Comparison of ENCODE assay signal across 8 cellular contexts in the genomic region with DNA sequence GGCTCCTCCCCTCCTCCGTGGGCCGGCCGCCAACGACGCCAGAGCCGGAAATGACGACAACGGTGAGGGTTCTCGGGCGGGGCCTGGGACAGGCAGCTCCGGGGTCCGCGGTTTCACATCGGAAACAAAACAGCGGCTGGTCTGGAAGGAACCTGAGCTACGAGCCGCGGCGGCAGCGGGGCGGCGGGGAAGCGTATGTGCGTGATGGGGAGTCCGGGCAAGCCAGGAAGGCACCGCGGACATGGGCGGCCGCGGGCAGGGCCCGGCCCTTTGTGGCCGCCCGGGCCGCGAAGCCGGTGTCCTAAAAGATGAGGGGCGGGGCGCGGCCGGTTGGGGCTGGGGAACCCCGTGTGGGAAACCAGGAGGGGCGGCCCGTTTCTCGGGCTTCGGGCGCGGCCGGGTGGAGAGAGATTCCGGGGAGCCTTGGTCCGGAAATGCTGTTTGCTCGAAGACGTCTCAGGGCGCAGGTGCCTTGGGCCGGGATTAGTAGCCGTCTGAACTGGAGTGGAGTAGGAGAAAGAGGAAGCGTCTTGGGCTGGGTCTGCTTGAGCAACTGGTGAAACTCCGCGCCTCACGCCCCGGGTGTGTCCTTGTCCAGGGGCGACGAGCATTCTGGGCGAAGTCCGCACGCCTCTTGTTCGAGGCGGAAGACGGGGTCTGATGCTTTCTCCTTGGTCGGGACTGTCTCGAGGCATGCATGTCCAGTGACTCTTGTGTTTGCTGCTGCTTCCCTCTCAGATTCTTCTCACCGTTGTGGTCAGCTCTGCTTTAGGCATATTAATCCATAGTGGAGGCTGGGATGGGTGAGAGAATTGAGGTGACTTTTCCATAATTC. TPM values are rescaled to one million over a fixed set of nuclear protein-coding genes. Genes with fewer than 3 reads are reported as not detected.
DNase-seq lines count a peak whose midpoint lies in the region; ATAC-seq and TF ChIP-seq lines count a peak whose summit lies in the region.

TSS of gene PSEN1 (plus strand) at position 121 of the 835 bp plus-strand sequence. CDS start 11,513 bp downstream, outside the sequence.

- H3K27me3 Mint-ChIP-seq in immature natural killer cell (ENCODE audit: low read depth in 3 of 3), result peaks cover 11 to 13% (median 12%) of the 10 kb centered on the region in 3 donors

- peaks cover 26 to 35% of the 10 kb centered on the region in 2 donors for H3K4me1 Mint-ChIP-seq in immature natural killer cell

- peaks cover 0 to 13% (median 0%) of the 10 kb centered on the region in 3 donors for H3K36me3 Mint-ChIP-seq in immature natural killer cell

- peak within 1 kb of the TSS; percentile 91 to 97 (median 93) for H3K4me3 Mint-ChIP-seq in immature natural killer cell

- no peaks in the 10 kb centered on the region for H3K9me3 Mint-ChIP-seq in immature natural killer cell

- ATAC-seq in HG03175 (IDR thresholded peaks at IDR 0.05; ENCODE audit: unreplicated experiment), result peak; percentile 87

- in situ Hi-C loops in GM18951 (cut with MboI; ENCODE audit: low sequenced_read_pairs, unreplicated experiment), result no loop called here

- peak; percentile 88 for TF ChIP-seq POLR2A in GM18951 (IDR thresholded peaks at IDR 0.05; ENCODE audit: extremely low read depth, insufficient read depth, insufficient read length)

- peak within 1 kb of the TSS; percentile 86 for H3K27ac ChIP-seq in caudate nucleus (ENCODE audit: low read depth, low read length)

- DNase-seq in AG08396 (ENCODE audit: low spot score) (peak; percentile 98), NCI-H345 treated with DMSO at 0.1 percent for 48 hours (lab: John Stamatoyannopoulos, UW; ENCODE audit: unreplicated experiment) (peak; percentile 76), caudate nucleus (lab: John Stamatoyannopoulos, UW) (peak; percentile 44 to 99 (median 95)), immature natural killer cell (peak; percentile 98 to 99 (median 98)), smooth muscle cell of the brain vasculature (ENCODE audit: low read depth, low spot score) (peak; percentile 81)
- DNase-seq in activated CD4-positive, CD25-positive, alpha-beta regulatory T cell (lab: John Stamatoyannopoulos, UW), result peak; percentile 94 to 98 (median 96)

- H3K27ac Mint-ChIP-seq in immature natural killer cell, result peak within 1 kb of the TSS; percentile 92 to 99 (median 98)

RNA-seq across cellular contexts. Expression of gene PSEN1, which starts in this region (rescaled TPM):
- 10 to 100 TPM; 26.8 to 43.0 (median 40.9) TPM for polyA plus RNA-seq in immature natural killer cell

Comparison
In these comparisons a context has a peak if more than half of its experiments do, and no peak if none do; other contexts are left out.
1. Peak in every context shown above with its lines: DNase-seq, ATAC-seq and H3K27ac ChIP-seq.